1 cellular context compared by ENCODE assay signal in the genomic region with DNA sequence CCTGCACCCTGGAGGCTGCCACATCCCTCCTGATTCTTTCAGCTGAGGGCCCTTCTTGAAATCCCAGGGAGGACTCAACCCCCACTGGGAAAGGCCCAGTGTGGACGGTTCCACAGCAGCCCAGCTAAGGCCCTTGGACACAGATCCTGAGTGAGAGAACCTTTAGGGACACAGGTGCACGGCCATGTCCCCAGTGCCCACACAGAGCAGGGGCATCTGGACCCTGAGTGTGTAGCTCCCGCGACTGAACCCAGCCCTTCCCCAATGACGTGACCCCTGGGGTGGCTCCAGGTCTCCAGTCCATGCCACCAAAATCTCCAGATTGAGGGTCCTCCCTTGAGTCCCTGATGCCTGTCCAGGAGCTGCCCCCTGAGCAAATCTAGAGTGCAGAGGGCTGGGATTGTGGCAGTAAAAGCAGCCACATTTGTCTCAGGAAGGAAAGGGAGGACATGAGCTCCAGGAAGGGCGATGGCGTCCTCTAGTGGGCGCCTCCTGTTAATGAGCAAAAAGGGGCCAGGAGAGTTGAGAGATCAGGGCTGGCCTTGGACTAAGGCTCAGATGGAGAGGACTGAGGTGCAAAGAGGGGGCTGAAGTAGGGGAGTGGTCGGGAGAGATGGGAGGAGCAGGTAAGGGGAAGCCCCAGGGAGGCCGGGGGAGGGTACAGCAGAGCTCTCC.
A peak's percentile ranks its signal among the peaks of the same experiment; 100 is the strongest.
TF ChIP-seq lines count a peak whose summit lies in the region.

No MANE protein-coding gene starts in this region.

TF ChIP-seq in K562, 482 proteins besides CTCF, POLR2A, EP300 and RAD21:
- 0 out of 2 replicates have a peak, but pooled peaks have one; percentile 11 for TF ChIP-seq SMC3 (conservative IDR thresholded peaks at IDR 0.05; ENCODE audit: insufficient read depth, low read depth, low read length)
- TF ChIP-seq SRSF1 (IDR thresholded peaks at IDR 0.05; ENCODE audit: low read depth, low read length) = no peak
- TF ChIP-seq, protein P1, sequence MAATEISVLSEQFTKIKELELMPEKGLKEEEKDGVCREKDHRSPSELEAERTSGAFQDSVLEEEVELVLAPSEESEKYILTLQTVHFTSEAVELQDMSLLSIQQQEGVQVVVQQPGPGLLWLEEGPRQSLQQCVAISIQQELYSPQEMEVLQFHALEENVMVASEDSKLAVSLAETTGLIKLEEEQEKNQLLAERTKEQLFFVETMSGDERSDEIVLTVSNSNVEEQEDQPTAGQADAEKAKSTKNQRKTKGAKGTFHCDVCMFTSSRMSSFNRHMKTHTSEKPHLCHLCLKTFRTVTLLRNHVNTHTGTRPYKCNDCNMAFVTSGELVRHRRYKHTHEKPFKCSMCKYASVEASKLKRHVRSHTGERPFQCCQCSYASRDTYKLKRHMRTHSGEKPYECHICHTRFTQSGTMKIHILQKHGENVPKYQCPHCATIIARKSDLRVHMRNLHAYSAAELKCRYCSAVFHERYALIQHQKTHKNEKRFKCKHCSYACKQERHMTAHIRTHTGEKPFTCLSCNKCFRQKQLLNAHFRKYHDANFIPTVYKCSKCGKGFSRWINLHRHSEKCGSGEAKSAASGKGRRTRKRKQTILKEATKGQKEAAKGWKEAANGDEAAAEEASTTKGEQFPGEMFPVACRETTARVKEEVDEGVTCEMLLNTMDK (IDR thresholded peaks at IDR 0.05; ENCODE audit: borderline replicate concordance, insufficient read depth, low read depth, low read length, poor library complexity, severe bottlenecking) = peak; percentile 14
